In genomic region chr22:36367066-36367465, GRCh38 we compare ENCODE assay signal across 10 cellular contexts. TPM values are rescaled to one million over a fixed set of nuclear protein-coding genes. Genes with fewer than 3 reads are reported as not detected.
A peak's percentile ranks its signal among the peaks of the same experiment; 100 is the strongest.
DNase-seq lines count a peak whose midpoint lies in the region; ATAC-seq, FAIRE-seq and TF ChIP-seq lines count a peak whose summit lies in the region.
"Had no signal": no experiment of that assay in that cellular context is flagged by ENCODE, and none has a peak within 500 bp of the region (broad histone marks: within the 10 kb centered on the region; RNA-seq: fewer than 3 reads in every experiment).

No MANE protein-coding gene starts in this region.

- peak overlapping the region; percentile 88 for H3K27ac Mint-ChIP-seq in activated naive CD8-positive, alpha-beta T cell treated with anti-CD3 and anti-CD28 coated beads, Interleukin-2, amount 10 ng/mL, durations not matched to agents 7 days and 5 days

- H3K79me2 ChIP-seq in smooth muscle cell (ENCODE audit: low read depth): peaks cover 100% of the 10 kb centered on the region

- peaks cover 74% of the 10 kb centered on the region for H3F3A ChIP-seq in smooth muscle cell (ENCODE audit: low read depth)

- peak overlapping the region; percentile 69 for H3K4me3 Mint-ChIP-seq in activated naive CD8-positive, alpha-beta T cell treated with anti-CD3 and anti-CD28 coated beads, Interleukin-2, amount 10 ng/mL, durations not matched to agents 7 days and 5 days

- peaks cover 100% of the 10 kb centered on the region for H4K20me1 ChIP-seq in smooth muscle cell (ENCODE audit: low read depth)

- WGBS in smooth muscle cell (ENCODE audit: low lambda C conversion rate): 86% methylated on average over 11 of the region's 11 CpGs

- H3K27me3 ChIP-seq in HUES48 (ENCODE audit: control insufficient read depth, insufficient read depth, low read length): no peaks in the 10 kb centered on the region
- H3K27me3 ChIP-seq in smooth muscle cell (ENCODE audit: low read depth): no peaks in the 10 kb centered on the region

- no peaks in the 10 kb centered on the region for H3K9me3 Mint-ChIP-seq in activated naive CD8-positive, alpha-beta T cell treated with anti-CD3 and anti-CD28 coated beads, Interleukin-2, amount 10 ng/mL, durations not matched to agents 7 days and 5 days

- H3K4me2 ChIP-seq in smooth muscle cell: peak overlapping the region; percentile 81

- no peak for DNase-seq in activated naive CD8-positive, alpha-beta T cell treated with anti-CD3 and anti-CD28 coated beads, Interleukin-2, amount 10 ng/mL, durations not matched to agents 7 days and 5 days
- DNase-seq in kidney (no peak), smooth muscle cell (lab: John Stamatoyannopoulos, UW; ENCODE audit: unreplicated experiment) (no peak), NCI-H2029 (lab: John Stamatoyannopoulos, UW) (no peak), omental fat pad (ENCODE audit: low spot score) (no peak), NCI-H1930 (lab: John Stamatoyannopoulos, UW) (no peak), 8988T (no peak)

- intact Hi-C loops in kidney (cut with DNase I): no loop called here

- H3K9me3 ChIP-seq in HUES48 (ENCODE audit: control insufficient read depth, insufficient read depth, low read length) (no peaks in the 10 kb centered on the region), kidney (ENCODE audit: control insufficient read depth in 1 of 2, low read length in 2 of 2) (no peaks in the 10 kb centered on the region), smooth muscle cell (replicated peaks; ENCODE audit: low read depth) (no peaks in the 10 kb centered on the region)
- H3K9me3 ChIP-seq: HAP-1 had no signal

- no peaks in the 10 kb centered on the region for H3K36me3 ChIP-seq in HUES48 (ENCODE audit: control insufficient read depth, insufficient read depth, low read length)
- peaks cover 0 to 9% of the 10 kb centered on the region in 2 donors for H3K36me3 ChIP-seq in kidney (ENCODE audit: control insufficient read depth in 1 of 2, insufficient read depth in 2 of 2, low read length in 2 of 2)
- no peaks in the 10 kb centered on the region for H3K36me3 ChIP-seq in smooth muscle cell (ENCODE audit: low read depth)
- H3K36me3 ChIP-seq: HAP-1 had no signal

- no peak overlapping the region for H3K9ac ChIP-seq in HUES48 (ENCODE audit: low read depth, low read length)
- H3K9ac ChIP-seq in kidney (ENCODE audit: low read length in 2 of 2): peak overlapping the region; percentile 43 to 68
- peak overlapping the region; percentile 57 for H3K9ac ChIP-seq in smooth muscle cell (ENCODE audit: low read depth)

- peaks cover 88% of the 10 kb centered on the region for H3K4me1 Mint-ChIP-seq in activated naive CD8-positive, alpha-beta T cell treated with anti-CD3 and anti-CD28 coated beads, Interleukin-2, amount 10 ng/mL, durations not matched to agents 7 days and 5 days

- no peak for TF ChIP-seq CTCF in kidney (IDR thresholded peaks at IDR 0.05; ENCODE audit: borderline replicate concordance, extremely low read depth, insufficient read depth)
- no peak for TF ChIP-seq CTCF in smooth muscle cell (IDR thresholded peaks at IDR 0.05; ENCODE audit: borderline replicate concordance, insufficient read depth, poor library complexity, severe bottlenecking)
- TF ChIP-seq CTCF in omental fat pad (IDR thresholded peaks at IDR 0.05): no peak

- H3K4me3 ChIP-seq in HUES48 (ENCODE audit: low read depth, low read length): no peak overlapping the region
- peak overlapping the region in 1 of 2 donors; percentile 9 for H3K4me3 ChIP-seq in kidney (ENCODE audit: low read length in 2 of 2)
- H3K4me3 ChIP-seq in smooth muscle cell: no peak overlapping the region
- H3K4me3 ChIP-seq: HAP-1 had no signal

- no peak for ATAC-seq in activated naive CD8-positive, alpha-beta T cell treated with anti-CD3 and anti-CD28 coated beads, Interleukin-2, amount 10 ng/mL, durations not matched to agents 7 days and 5 days (ENCODE audit: low read depth)
- ATAC-seq in omental fat pad (ENCODE audit: low FRiP score): no peak
- ATAC-seq: esophagus mucosa had no signal

- no peak for FAIRE-seq in kidney (lab: Jason Lieb, UNC)

- POLR2A ChIA-PET in activated naive CD8-positive, alpha-beta T cell treated with anti-CD3 and anti-CD28 coated beads, Interleukin-2, amount 10 ng/mL, durations not matched to agents 7 days and 5 days (lab: Charles Lee): interaction anchor here (0.8 to 1.3 kb wide), 5 partner anchors 9 to 32 kb away, joined by 3 to 10 read pairs (median 5); no protein-coding TSS in a partner anchor

- H3K27ac ChIP-seq in HUES48 (ENCODE audit: low read depth, low read length) (peak overlapping the region; percentile 24), kidney (ENCODE audit: low read depth in 2 of 2, low read length in 2 of 2) (peak overlapping the region; percentile 87 to 89), smooth muscle cell (ENCODE audit: low read depth) (peak overlapping the region; percentile 95)

- peaks cover 75% of the 10 kb centered on the region for H3K4me1 ChIP-seq in HUES48 (ENCODE audit: control insufficient read depth, insufficient read depth, low read length)
- peaks cover 84 to 87% of the 10 kb centered on the region in 2 donors for H3K4me1 ChIP-seq in kidney (ENCODE audit: control insufficient read depth in 1 of 2, insufficient read depth in 1 of 2, low read depth in 1 of 2, low read length in 2 of 2)
- H3K4me1 ChIP-seq in smooth muscle cell (ENCODE audit: low read depth): peaks cover 94% of the 10 kb centered on the region

- peaks cover 19% of the 10 kb centered on the region for H3K36me3 Mint-ChIP-seq in activated naive CD8-positive, alpha-beta T cell treated with anti-CD3 and anti-CD28 coated beads, Interleukin-2, amount 10 ng/mL, durations not matched to agents 7 days and 5 days

- no peak overlapping the region for H2AFZ ChIP-seq in smooth muscle cell (ENCODE audit: low read depth)

- no peaks in the 10 kb centered on the region for H3K27me3 Mint-ChIP-seq in activated naive CD8-positive, alpha-beta T cell treated with anti-CD3 and anti-CD28 coated beads, Interleukin-2, amount 10 ng/mL, durations not matched to agents 7 days and 5 days

RNA-seq across cellular contexts. Expression of gene MYH9, which starts 20.7 kb away (rescaled TPM):
- total RNA-seq in activated naive CD8-positive, alpha-beta T cell treated with anti-CD3 and anti-CD28 coated beads, Interleukin-2, amount 10 ng/mL, durations not matched to agents 7 days and 5 days: 100 to 1,000 TPM; 803 to 821 TPM
- 655 TPM for total RNA-seq in kidney
- 85.2 TPM for polyA plus RNA-seq in kidney (ENCODE audit: insufficient read depth, low read depth, low replicate concordance)
- total RNA-seq in smooth muscle cell: 350 and 378 TPM in 2 replicates
- 361 and 382 TPM in 2 replicates for polyA plus RNA-seq in smooth muscle cell
- total RNA-seq in omental fat pad: 100 to 1,000 TPM; 225 to 463 (median 370) TPM

Comparison
In these comparisons a context has a peak if more than half of its experiments do, and no peak if none do; other contexts are left out.
1. H3K27ac ChIP-seq: peak in every context shown above with its lines; median percentile 95 in smooth muscle cell; 88 in kidney; 24 in HUES48.